ENCODE assay signal across 8 cellular contexts in the genomic region with DNA sequence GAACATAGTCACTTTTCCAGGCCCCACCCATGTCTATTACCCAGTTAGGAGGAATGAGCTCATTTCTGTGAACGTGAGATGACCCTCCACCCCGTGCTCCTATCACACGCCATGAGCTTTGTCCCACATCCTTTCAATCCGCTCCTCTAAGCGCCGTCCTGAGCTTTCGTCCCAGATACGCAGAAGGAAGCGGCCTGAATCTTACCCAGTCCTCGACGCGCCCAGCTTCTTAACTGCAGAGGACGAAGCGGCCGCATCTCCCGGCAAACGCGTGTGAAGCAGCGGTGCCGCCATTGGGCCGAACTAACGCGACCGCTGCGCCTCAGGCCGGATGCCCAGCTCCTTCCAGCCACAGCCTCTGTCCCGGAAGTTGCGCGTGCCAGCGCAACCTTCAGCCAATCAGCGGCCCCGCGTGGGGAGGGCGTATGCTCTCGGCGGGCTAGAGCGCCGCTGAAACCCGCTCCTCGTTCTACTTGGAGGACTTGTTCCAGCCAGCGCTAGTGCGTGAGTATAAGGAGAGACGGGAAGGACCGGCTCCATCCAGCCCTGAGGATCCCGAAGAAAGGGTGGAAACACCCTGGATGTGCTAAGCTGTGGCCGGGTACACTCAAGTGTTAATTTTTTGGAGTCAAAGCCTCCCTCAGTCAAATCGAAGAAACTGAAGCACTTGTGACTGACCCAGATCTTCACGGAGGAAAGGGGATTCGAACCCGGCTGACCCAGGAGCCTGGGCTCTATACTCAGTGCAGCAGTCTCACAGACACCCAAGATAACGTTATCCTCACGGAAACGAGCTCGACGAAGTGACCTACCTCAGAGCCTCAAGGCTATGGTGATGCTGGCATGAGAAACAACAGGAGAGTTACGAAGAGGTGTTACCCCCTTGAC. TPM values are rescaled to one million over a fixed set of nuclear protein-coding genes. Genes with fewer than 3 reads are reported as not detected.
A peak's percentile ranks its signal among the peaks of the same experiment; 100 is the strongest.
DNase-seq lines count a peak whose midpoint lies in the region; ATAC-seq and TF ChIP-seq lines count a peak whose summit lies in the region.
"Not testable (repeated sequence)": the region's sequence is repeated elsewhere in the genome, so short reads cannot be mapped to it uniquely, and the experiment has no call there.

A gene with protein sequence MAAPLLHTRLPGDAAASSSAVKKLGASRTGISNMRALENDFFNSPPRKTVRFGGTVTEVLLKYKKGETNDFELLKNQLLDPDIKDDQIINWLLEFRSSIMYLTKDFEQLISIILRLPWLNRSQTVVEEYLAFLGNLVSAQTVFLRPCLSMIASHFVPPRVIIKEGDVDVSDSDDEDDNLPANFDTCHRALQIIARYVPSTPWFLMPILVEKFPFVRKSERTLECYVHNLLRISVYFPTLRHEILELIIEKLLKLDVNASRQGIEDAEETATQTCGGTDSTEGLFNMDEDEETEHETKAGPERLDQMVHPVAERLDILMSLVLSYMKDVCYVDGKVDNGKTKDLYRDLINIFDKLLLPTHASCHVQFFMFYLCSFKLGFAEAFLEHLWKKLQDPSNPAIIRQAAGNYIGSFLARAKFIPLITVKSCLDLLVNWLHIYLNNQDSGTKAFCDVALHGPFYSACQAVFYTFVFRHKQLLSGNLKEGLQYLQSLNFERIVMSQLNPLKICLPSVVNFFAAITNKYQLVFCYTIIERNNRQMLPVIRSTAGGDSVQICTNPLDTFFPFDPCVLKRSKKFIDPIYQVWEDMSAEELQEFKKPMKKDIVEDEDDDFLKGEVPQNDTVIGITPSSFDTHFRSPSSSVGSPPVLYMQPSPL (minus strand): TSS at position 333 of the 888 bp plus-strand sequence. CDS start 39 bp downstream, at position 294.

- peak; percentile 9 for DNase-seq in NCI-H1048 (lab: John Stamatoyannopoulos, UW)
- DNase-seq in SK-N-SH: peak; percentile 88
- peak; percentile 85 for DNase-seq in activated naive CD4-positive, alpha-beta T cell treated with anti-CD3 and anti-CD28 coated beads, Interleukin-2, amount 50 U/mL, for 16 hours
- peak; percentile 89 for DNase-seq in globus pallidus (ENCODE audit: low spot score)
- peak; percentile 95 for DNase-seq in occipital lobe (lab: John Stamatoyannopoulos, UW)
- DNase-seq in suprapubic skin (ENCODE audit: low spot score in 2 of 2): peak; percentile 94 to 95

- peak; percentile 76 to 80 for TF ChIP-seq POLR2A in suprapubic skin (IDR thresholded peaks at IDR 0.05)

- not testable (repeated sequence) for TF ChIP-seq RAD21 in SK-N-SH (IDR thresholded peaks at IDR 0.05; ENCODE audit: low read length)

- not testable (repeated sequence) for TF ChIP-seq CTCF in SK-N-SH (IDR thresholded peaks at IDR 0.05); suprapubic skin (IDR thresholded peaks at IDR 0.05)

- H3K9me2 ChIP-seq in SK-N-SH: not testable (repeated sequence)

- H3K79me2 ChIP-seq in SK-N-SH (ENCODE audit: insufficient read depth): peaks cover 40% of the 10 kb centered on the region

- H3K4me1 ChIP-seq in SK-N-SH (ENCODE audit: control insufficient read depth in 1 of 2, insufficient read depth in 2 of 2, low read depth in 1 of 2, low read length in 1 of 2): not testable (repeated sequence)
- H3K4me1 ChIP-seq in suprapubic skin: peaks cover 17% of the 10 kb centered on the region

- not testable (repeated sequence) for H3F3A ChIP-seq in SK-N-SH (replicated peaks; ENCODE audit: insufficient read depth)

- H3K27me3 ChIP-seq in SK-N-SH (ENCODE audit: insufficient read depth); suprapubic skin: not testable (repeated sequence)

- H2AFZ ChIP-seq in SK-N-SH (ENCODE audit: low read depth): peak within 1 kb of the TSS; percentile 91

- peak within 1 kb of the TSS; percentile 80 for H3K4me2 ChIP-seq in SK-N-SH

- CTCF ChIA-PET in SK-N-SH (lab: Yijun Ruan, JAX): not testable (repeated sequence)

- H3K27ac ChIP-seq in SK-N-SH (ENCODE audit: low read depth in 2 of 2, low read length in 1 of 2): peak within 1 kb of the TSS; percentile 60 to 81
- H3K27ac ChIP-seq in suprapubic skin: peak within 1 kb of the TSS; percentile 86

- TF ChIP-seq EP300 in SK-N-SH (IDR thresholded peaks at IDR 0.05; ENCODE audit: borderline replicate concordance in 1 of 2, low read depth in 1 of 2, low read length in 1 of 2); suprapubic skin (IDR thresholded peaks at IDR 0.05): not testable (repeated sequence)

- H3K4me3 ChIP-seq in GM08714 (ENCODE audit: low read length) (peak within 1 kb of the TSS; percentile 78), SK-N-SH (ENCODE audit: low read depth in 2 of 2, low read length in 1 of 2) (peak within 1 kb of the TSS; percentile 73 to 77), suprapubic skin (peak within 1 kb of the TSS; percentile 56)

- WGBS in SK-N-SH (ENCODE audit: low lambda C conversion rate): 6% methylated on average over 26 of the region's 56 CpGs
- WGBS in suprapubic skin: 4% methylated on average over 29 of the region's 56 CpGs

- H3K9me3 ChIP-seq in SK-N-SH, suprapubic skin: not testable (repeated sequence)

- H3K9ac ChIP-seq in SK-N-SH: peak within 1 kb of the TSS; percentile 83

- ATAC-seq in HG02588 (IDR thresholded peaks at IDR 0.05; ENCODE audit: unreplicated experiment): peak; percentile 99

- POLR2A ChIA-PET in SK-N-SH (lab: Yijun Ruan, JAX): interaction anchor here (0.8 to 1.7 kb wide), 3 partner anchors 22 to 51 kb away, joined by 3 to 6 read pairs (median 4); a partner anchor contains a TSS

- H3K36me3 ChIP-seq in SK-N-SH (replicated peaks in 1 of 2; ENCODE audit: control insufficient read depth in 1 of 2, insufficient read depth in 2 of 2, low read length in 1 of 2) (peaks cover 8 to 18% of the 10 kb centered on the region in 2 experiments), suprapubic skin (peaks cover 15% of the 10 kb centered on the region)

- H4K20me1 ChIP-seq in SK-N-SH (ENCODE audit: insufficient read depth): not testable (repeated sequence)

TF ChIP-seq in SK-N-SH, 30 proteins besides CTCF, POLR2A, EP300 and RAD21:
- peak; percentile 80 for TF ChIP-seq MXI1 (IDR thresholded peaks at IDR 0.05; ENCODE audit: low read depth, low read length)
- peak; percentile 30; the same call in 1 of the 2 replicates for TF ChIP-seq FOXJ3 (CRISPR knock-in tag; IDR thresholded peaks at IDR 0.05)
- TF ChIP-seq POLR2AphosphoS5 (IDR thresholded peaks at IDR 0.05; ENCODE audit: low read depth, low read length): peak; percentile 96
- TF ChIP-seq CHD2 (IDR thresholded peaks at IDR 0.05; ENCODE audit: low read length, partially characterized antibody): peak; percentile 59
- peak; percentile 79 for TF ChIP-seq YY1 (IDR thresholded peaks at IDR 0.05; ENCODE audit: low read depth)
- peak; percentile 79 for TF ChIP-seq ELF1 (IDR thresholded peaks at IDR 0.05)
- TF ChIP-seq, protein P1, sequence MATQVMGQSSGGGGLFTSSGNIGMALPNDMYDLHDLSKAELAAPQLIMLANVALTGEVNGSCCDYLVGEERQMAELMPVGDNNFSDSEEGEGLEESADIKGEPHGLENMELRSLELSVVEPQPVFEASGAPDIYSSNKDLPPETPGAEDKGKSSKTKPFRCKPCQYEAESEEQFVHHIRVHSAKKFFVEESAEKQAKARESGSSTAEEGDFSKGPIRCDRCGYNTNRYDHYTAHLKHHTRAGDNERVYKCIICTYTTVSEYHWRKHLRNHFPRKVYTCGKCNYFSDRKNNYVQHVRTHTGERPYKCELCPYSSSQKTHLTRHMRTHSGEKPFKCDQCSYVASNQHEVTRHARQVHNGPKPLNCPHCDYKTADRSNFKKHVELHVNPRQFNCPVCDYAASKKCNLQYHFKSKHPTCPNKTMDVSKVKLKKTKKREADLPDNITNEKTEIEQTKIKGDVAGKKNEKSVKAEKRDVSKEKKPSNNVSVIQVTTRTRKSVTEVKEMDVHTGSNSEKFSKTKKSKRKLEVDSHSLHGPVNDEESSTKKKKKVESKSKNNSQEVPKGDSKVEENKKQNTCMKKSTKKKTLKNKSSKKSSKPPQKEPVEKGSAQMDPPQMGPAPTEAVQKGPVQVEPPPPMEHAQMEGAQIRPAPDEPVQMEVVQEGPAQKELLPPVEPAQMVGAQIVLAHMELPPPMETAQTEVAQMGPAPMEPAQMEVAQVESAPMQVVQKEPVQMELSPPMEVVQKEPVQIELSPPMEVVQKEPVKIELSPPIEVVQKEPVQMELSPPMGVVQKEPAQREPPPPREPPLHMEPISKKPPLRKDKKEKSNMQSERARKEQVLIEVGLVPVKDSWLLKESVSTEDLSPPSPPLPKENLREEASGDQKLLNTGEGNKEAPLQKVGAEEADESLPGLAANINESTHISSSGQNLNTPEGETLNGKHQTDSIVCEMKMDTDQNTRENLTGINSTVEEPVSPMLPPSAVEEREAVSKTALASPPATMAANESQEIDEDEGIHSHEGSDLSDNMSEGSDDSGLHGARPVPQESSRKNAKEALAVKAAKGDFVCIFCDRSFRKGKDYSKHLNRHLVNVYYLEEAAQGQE (IDR thresholded peaks at IDR 0.05; ENCODE audit: low read depth, low read length): 0 out of 2 replicates have a peak, but pooled peaks have one; percentile 5
- TF ChIP-seq TAF1 (IDR thresholded peaks at IDR 0.05; ENCODE audit: borderline replicate concordance, low read depth, low read length): peak; percentile 86
- TF ChIP-seq GABPA (IDR thresholded peaks at IDR 0.05; ENCODE audit: low read depth): peak; percentile 86
- TF ChIP-seq, protein P2, sequence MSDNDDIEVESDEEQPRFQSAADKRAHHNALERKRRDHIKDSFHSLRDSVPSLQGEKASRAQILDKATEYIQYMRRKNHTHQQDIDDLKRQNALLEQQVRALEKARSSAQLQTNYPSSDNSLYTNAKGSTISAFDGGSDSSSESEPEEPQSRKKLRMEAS (IDR thresholded peaks at IDR 0.05; ENCODE audit: low read depth): peak; percentile 85
- peak; percentile 38; the same call in 1 of the 2 replicates for TF ChIP-seq RCOR1 (IDR thresholded peaks at IDR 0.05; ENCODE audit: low read length)
TF ChIP-seq in SK-N-SH: peak in this region for 11; not testable (repeated sequence) for 19.

RNA-seq across cellular contexts. Expression of the gene that starts here (rescaled TPM):
- polyA plus RNA-seq in SK-N-SH (2012; rRNA removed): 21.3 and 32.8 TPM in 2 replicates
- 33.8 and 34.0 TPM in 2 replicates for polyA plus RNA-seq in SK-N-SH (2012; cell fraction: cytosol; rRNA removed)
- polyA plus RNA-seq in SK-N-SH (2012; cell fraction: nucleus; rRNA removed): 14.2 and 34.2 TPM in 2 replicates
- total RNA-seq in occipital lobe (93.9 TPM), suprapubic skin (10 to 100 TPM; 20.0 to 30.1 (median 23.5) TPM)

Comparison
In these comparisons a context has a peak if more than half of its experiments do, and no peak if none do; other contexts are left out.
1. Peak in every context shown above with its lines: DNase-seq, ATAC-seq, H3K4me3 ChIP-seq and H3K27ac ChIP-seq.
2. DNase-seq: peak in every context shown above with its lines; median percentile 95 in occipital lobe; 94 in suprapubic skin; 89 in globus pallidus; 88 in SK-N-SH; 85 in activated naive CD4-positive, alpha-beta T cell treated with anti-CD3 and anti-CD28 coated beads, Interleukin-2, amount 50 U/mL, for 16 hours; 9 in NCI-H1048.